25 cellular contexts compared by ENCODE assay signal in genomic region chr5:94928891-94929290, GRCh38.
"Had no signal": no experiment of that assay in that cellular context is flagged by ENCODE, and none has a peak within 500 bp of the region (broad histone marks: within the 10 kb centered on the region; RNA-seq: fewer than 3 reads in every experiment).

No MANE protein-coding gene starts in this region.

- H3K27ac Mint-ChIP-seq: activated B cell treated with CpG ODN at 0.5 μM for 24 hours; activated CD8-positive, alpha-beta T cell treated with anti-CD3 and anti-CD28 coated beads for 36 hours; activated naive CD4-positive, alpha-beta T cell treated with anti-CD3 and anti-CD28 coated beads for 36 hours; activated T-helper 17 cell treated with anti-CD3 and anti-CD28 coated beads, Interleukin-2, amount 50 U/mL, for 72 hours; effector memory CD8-positive, alpha-beta T cell; memory B cell; naive thymus-derived CD4-positive, alpha-beta T cell; neural progenitor cell; stimulated activated naive CD8-positive, alpha-beta T cell treated with anti-CD3 and anti-CD28 coated beads, Interleukin-15, amount 100 ng/mL, for 72 hours had no signal

- H3K4me1 ChIP-seq: gastroesophageal sphincter, neural progenitor cell, parathyroid adenoma, right lobe of liver, suprapubic skin, vagina had no signal

- H3K27me3 ChIP-seq: gastroesophageal sphincter, heart right ventricle, neural progenitor cell, right lobe of liver, suprapubic skin, vagina had no signal

- H3K4me3 Mint-ChIP-seq: activated B cell treated with CpG ODN at 0.5 μM for 24 hours; activated CD8-positive, alpha-beta T cell treated with anti-CD3 and anti-CD28 coated beads for 36 hours; activated naive CD4-positive, alpha-beta T cell treated with anti-CD3 and anti-CD28 coated beads for 36 hours; activated T-helper 17 cell treated with anti-CD3 and anti-CD28 coated beads, Interleukin-2, amount 50 U/mL, for 72 hours; effector memory CD8-positive, alpha-beta T cell; memory B cell; naive thymus-derived CD4-positive, alpha-beta T cell; neural progenitor cell; stimulated activated naive CD8-positive, alpha-beta T cell treated with anti-CD3 and anti-CD28 coated beads, Interleukin-15, amount 100 ng/mL, for 72 hours had no signal

- H3K9me3 ChIP-seq: gastroesophageal sphincter, heart right ventricle, right lobe of liver, suprapubic skin, vagina had no signal

- H3K27me3 Mint-ChIP-seq: activated B cell treated with CpG ODN at 0.5 μM for 24 hours; activated CD8-positive, alpha-beta T cell treated with anti-CD3 and anti-CD28 coated beads for 36 hours; memory B cell; stimulated activated naive CD8-positive, alpha-beta T cell treated with anti-CD3 and anti-CD28 coated beads, Interleukin-15, amount 100 ng/mL, for 72 hours had no signal

- H3K27ac ChIP-seq: epithelial cell of prostate, gastroesophageal sphincter, heart right ventricle, neural progenitor cell, parathyroid adenoma, right lobe of liver, suprapubic skin, vagina had no signal

- H3K4me3 ChIP-seq: gastroesophageal sphincter, heart right ventricle, neural progenitor cell, right lobe of liver, smooth muscle cell, suprapubic skin, vagina had no signal

- H3K4me1 Mint-ChIP-seq: activated B cell treated with CpG ODN at 0.5 μM for 24 hours; activated T-helper 17 cell treated with anti-CD3 and anti-CD28 coated beads, Interleukin-2, amount 50 U/mL, for 72 hours; memory B cell; naive thymus-derived CD4-positive, alpha-beta T cell; neural progenitor cell; stimulated activated naive CD8-positive, alpha-beta T cell treated with anti-CD3 and anti-CD28 coated beads, Interleukin-15, amount 100 ng/mL, for 72 hours had no signal

- H3K9me3 Mint-ChIP-seq: activated B cell treated with CpG ODN at 0.5 μM for 24 hours; activated CD8-positive, alpha-beta T cell treated with anti-CD3 and anti-CD28 coated beads for 36 hours; activated naive CD4-positive, alpha-beta T cell treated with anti-CD3 and anti-CD28 coated beads for 36 hours; activated T-helper 17 cell treated with anti-CD3 and anti-CD28 coated beads, Interleukin-2, amount 50 U/mL, for 72 hours; effector memory CD8-positive, alpha-beta T cell; memory B cell; neural progenitor cell; stimulated activated naive CD8-positive, alpha-beta T cell treated with anti-CD3 and anti-CD28 coated beads, Interleukin-15, amount 100 ng/mL, for 72 hours had no signal

- H3K36me3 Mint-ChIP-seq: memory B cell; naive thymus-derived CD4-positive, alpha-beta T cell; neural progenitor cell had no signal

- H3K36me3 ChIP-seq: gastroesophageal sphincter, neural progenitor cell, right lobe of liver, suprapubic skin, vagina had no signal

- DNase-seq: activated B cell treated with CpG ODN at 0.5 μM for 24 hours; activated CD4-positive, alpha-beta T cell treated with anti-CD3 and anti-CD28 coated beads for 48 hours; activated CD8-positive, alpha-beta T cell treated with anti-CD3 and anti-CD28 coated beads for 36 hours; activated naive CD4-positive, alpha-beta T cell treated with anti-CD3 and anti-CD28 coated beads for 36 hours; activated T-cell treated with anti-CD3 and anti-CD28 coated beads, Interleukin-2, amount 50 U/mL, for 1 hour; anterior cingulate cortex; effector memory CD8-positive, alpha-beta T cell; heart right ventricle; kidney glomerular epithelial cell; left ventricle myocardium superior; naive thymus-derived CD4-positive, alpha-beta T cell; right lobe of liver; stimulated activated CD4-positive, alpha-beta T cell treated with anti-CD3 and anti-CD28 coated beads, Interleukin-4, amount 100 ng/mL, for 1 hour; stimulated activated naive CD8-positive, alpha-beta T cell treated with anti-CD3 and anti-CD28 coated beads, Interleukin-15, amount 100 ng/mL, for 72 hours; T-helper 1 cell; T-helper 9 cell had no signal
